In the genomic region with DNA sequence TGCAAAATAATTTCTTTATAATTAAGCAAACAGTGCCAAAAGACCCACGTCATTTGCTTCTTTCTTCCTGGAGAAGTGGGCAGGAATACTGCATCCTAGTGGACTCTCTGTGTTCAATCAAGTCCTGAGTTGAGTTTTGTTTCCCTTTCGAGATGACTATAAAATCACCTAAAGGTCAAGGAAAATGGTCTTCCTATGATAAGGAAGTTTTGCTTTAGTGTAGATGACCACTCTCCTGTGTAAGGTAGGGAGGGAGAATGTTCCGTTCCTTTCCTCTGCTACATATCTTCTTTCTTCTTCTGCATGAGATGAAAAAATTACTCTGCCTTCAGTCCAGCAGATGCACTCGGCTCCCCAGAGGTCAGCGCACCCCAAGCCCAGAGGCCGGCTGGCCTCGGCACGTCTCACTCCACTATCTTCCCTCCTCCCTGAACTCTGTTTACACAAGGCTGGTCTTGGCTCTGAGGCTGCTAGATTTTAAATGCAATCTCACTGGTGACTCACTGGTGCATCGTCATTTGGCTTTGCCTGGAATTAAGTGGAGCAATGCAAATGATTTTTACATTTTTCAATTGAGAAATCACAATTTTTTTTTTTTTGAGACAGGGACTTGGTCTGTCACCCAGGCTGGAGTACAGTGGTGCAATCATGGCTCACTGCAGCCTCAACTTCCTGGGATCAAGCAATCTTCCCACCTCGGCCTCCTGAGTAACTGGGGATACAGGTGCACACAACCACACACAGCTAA, we compare ENCODE assay signal across 9 cellular contexts. TPM values are rescaled to one million over a fixed set of nuclear protein-coding genes. Genes with fewer than 3 reads are reported as not detected.
DNase-seq lines count a peak whose midpoint lies in the region; ATAC-seq, FAIRE-seq and TF ChIP-seq lines count a peak whose summit lies in the region.
"Had no signal": no experiment of that assay in that cellular context is flagged by ENCODE, and none has a peak within 500 bp of the region (broad histone marks: within the 10 kb centered on the region; RNA-seq: fewer than 3 reads in every experiment).

No MANE protein-coding gene starts in this region.

- no peak for TF ChIP-seq POLR2A in thyroid gland (IDR thresholded peaks at IDR 0.05)

- H3K9ac ChIP-seq in astrocyte (ENCODE audit: low read length) (peak overlapping the region; percentile 1), kidney (ENCODE audit: low read length in 2 of 2) (no peak overlapping the region)

- H3K79me2 ChIP-seq in astrocyte (ENCODE audit: insufficient read depth, low read length), result no peaks in the 10 kb centered on the region

- no peaks in the 10 kb centered on the region for H3K9me3 Mint-ChIP-seq in astrocyte (ENCODE audit: unreplicated experiment)
- H3K9me3 Mint-ChIP-seq: T-helper 2 cell treated with Interferon-gamma antibody and Interleukin-4, amounts not matched to agents 5 μg/mL and 100 μg/mL, for 36 hours had no signal

- H3K36me3 ChIP-seq in astrocyte (ENCODE audit: insufficient read depth, low read length) (no peaks in the 10 kb centered on the region), kidney (ENCODE audit: control insufficient read depth in 1 of 2, insufficient read depth in 2 of 2, low read length in 2 of 2) (no peaks in the 10 kb centered on the region), thyroid gland (no peaks in the 10 kb centered on the region)

- H3K4me3 ChIP-seq in astrocyte (ENCODE audit: insufficient read depth, low read depth, low read length), result no peak overlapping the region
- no peak overlapping the region for H3K4me3 ChIP-seq in kidney (ENCODE audit: low read length in 2 of 2)
- no peak overlapping the region for H3K4me3 ChIP-seq in thyroid gland (replicated peaks in 1 of 3)

- WGBS in thyroid gland, 2 donors, result 50 to 57% methylated on average over 10 of the region's 10 CpGs

- peaks cover 4% of the 10 kb centered on the region for H3K36me3 Mint-ChIP-seq in astrocyte (ENCODE audit: low read depth, unreplicated experiment)

- H3K9me3 ChIP-seq in astrocyte (ENCODE audit: insufficient read depth, low read depth, low read length), result no peaks in the 10 kb centered on the region
- no peaks in the 10 kb centered on the region for H3K9me3 ChIP-seq in kidney (ENCODE audit: control insufficient read depth in 1 of 2, low read length in 2 of 2)
- H3K9me3 ChIP-seq in thyroid gland, result no peaks in the 10 kb centered on the region

- no peak overlapping the region for H3K4me3 Mint-ChIP-seq in astrocyte (ENCODE audit: unreplicated experiment)
- H3K4me3 Mint-ChIP-seq: T-helper 2 cell treated with Interferon-gamma antibody and Interleukin-4, amounts not matched to agents 5 μg/mL and 100 μg/mL, for 36 hours had no signal

- ATAC-seq in GM21528 (IDR thresholded peaks at IDR 0.05; ENCODE audit: low FRiP score, unreplicated experiment), result no peak
- no peak for ATAC-seq in GM19452 (IDR thresholded peaks at IDR 0.05; ENCODE audit: unreplicated experiment)

- no peaks in the 10 kb centered on the region for H4K20me1 ChIP-seq in astrocyte (ENCODE audit: insufficient read depth, low read length)

- H3K4me1 ChIP-seq in astrocyte (ENCODE audit: insufficient read depth, low read length) (peaks cover 15% of the 10 kb centered on the region), kidney (ENCODE audit: control insufficient read depth in 1 of 2, insufficient read depth in 1 of 2, low read depth in 1 of 2, low read length in 2 of 2) (no peaks in the 10 kb centered on the region), thyroid gland (peaks cover 7 to 16% of the 10 kb centered on the region in 2 donors)

- no peak for TF ChIP-seq CTCF in astrocyte (IDR thresholded peaks at IDR 0.05; ENCODE audit: insufficient read depth, low read depth, low read length)
- no peak for TF ChIP-seq CTCF in kidney (IDR thresholded peaks at IDR 0.05; ENCODE audit: borderline replicate concordance, extremely low read depth, insufficient read depth)
- TF ChIP-seq CTCF in thyroid gland (IDR thresholded peaks at IDR 0.05), result no peak

- FAIRE-seq in astrocyte (lab: Jason Lieb, UNC) (no peak), kidney (lab: Jason Lieb, UNC) (no peak)

- in situ Hi-C loops in KBM-7 (cut with MboI; ENCODE audit: low pct_unique_long_range_greater_than_20kb, low sequenced_read_pairs), result no loop called here

- H3K27ac Mint-ChIP-seq in astrocyte (ENCODE audit: unreplicated experiment), result peak overlapping the region; percentile 36
- H3K27ac Mint-ChIP-seq: T-helper 2 cell treated with Interferon-gamma antibody and Interleukin-4, amounts not matched to agents 5 μg/mL and 100 μg/mL, for 36 hours had no signal

- H3K4me2 ChIP-seq in astrocyte (ENCODE audit: low read length), result peak overlapping the region; percentile 35

- DNase-seq in HT-29 (ENCODE audit: low spot score), result peak; percentile 72
- DNase-seq in astrocyte (ENCODE audit: low read depth), result peak; percentile 88
- DNase-seq in kidney, result peak; percentile 82
- DNase-seq in thyroid gland, result peak; percentile 38 to 49
- DNase-seq in activated CD8-positive, alpha-beta memory T cell treated with anti-CD3 and anti-CD28 coated beads, Interleukin-2, amount 50 U/mL, for 4 hours, result no peak
- DNase-seq in KBM-7, result no peak

- no peak overlapping the region for H2AFZ ChIP-seq in astrocyte (ENCODE audit: low read depth, low read length)

- intact Hi-C loops in kidney (cut with DNase I), result no loop called here
- intact Hi-C loops in thyroid gland (cut with DNase I), result no loop called here

- H3K27me3 ChIP-seq in astrocyte (ENCODE audit: insufficient read depth, low read length), result no peaks in the 10 kb centered on the region
- H3K27me3 ChIP-seq in thyroid gland, result no peaks in the 10 kb centered on the region

- H3K27ac ChIP-seq in astrocyte (ENCODE audit: low read depth, low read length) (peak overlapping the region; percentile 6), kidney (ENCODE audit: low read depth in 2 of 2, low read length in 2 of 2) (no peak overlapping the region), thyroid gland (peak overlapping the region in 2 of 3 donors; percentile 31 to 39)

- peaks cover 15% of the 10 kb centered on the region for H3K4me1 Mint-ChIP-seq in astrocyte (ENCODE audit: low read depth, unreplicated experiment)

- no peaks in the 10 kb centered on the region for H3K27me3 Mint-ChIP-seq in astrocyte (ENCODE audit: low read depth, unreplicated experiment)

RNA-seq across cellular contexts. Expression of gene VDAC2, which starts 18.6 kb away (rescaled TPM):
- total RNA-seq in HT-29 (2014; rRNA removed; shearing (Covaris generic)), result 66.0 and 83.2 TPM in 2 replicates
- total RNA-seq in astrocyte (338 and 373 TPM in 2 replicates), kidney (128 TPM), thyroid gland (100 to 1,000 TPM; 113 to 144 (median 122) TPM)
- polyA plus RNA-seq in kidney (ENCODE audit: insufficient read depth, low read depth, low replicate concordance), result 211 TPM

RNA-seq across cellular contexts. Expression of gene COMTD1, which starts 43.8 kb away (rescaled TPM):
- total RNA-seq in HT-29 (2014; rRNA removed; shearing (Covaris generic)), result 114 and 124 TPM in 2 replicates
- total RNA-seq in astrocyte (17.1 and 18.3 TPM in 2 replicates), kidney (26.6 TPM), thyroid gland (10 to 100 TPM; 43.4 to 74.0 (median 68.7) TPM)
- 65.3 TPM for polyA plus RNA-seq in kidney (ENCODE audit: insufficient read depth, low read depth, low replicate concordance)

Comparison
In these comparisons a context has a peak if more than half of its experiments do, and no peak if none do; other contexts are left out.
1. DNase-seq: peak in HT-29 (single experiment), astrocyte (single experiment), kidney (single experiment) and thyroid gland (2 of 2); none in activated CD8-positive, alpha-beta memory T cell treated with anti-CD3 and anti-CD28 coated beads, Interleukin-2, amount 50 U/mL, for 4 hours (single experiment) and KBM-7 (single experiment).
2. H3K27ac ChIP-seq: peak in astrocyte (single experiment) and thyroid gland (2 of 3); none in kidney (0 of 2).